ENCODE assay signal across 20 cellular contexts in the genomic region with DNA sequence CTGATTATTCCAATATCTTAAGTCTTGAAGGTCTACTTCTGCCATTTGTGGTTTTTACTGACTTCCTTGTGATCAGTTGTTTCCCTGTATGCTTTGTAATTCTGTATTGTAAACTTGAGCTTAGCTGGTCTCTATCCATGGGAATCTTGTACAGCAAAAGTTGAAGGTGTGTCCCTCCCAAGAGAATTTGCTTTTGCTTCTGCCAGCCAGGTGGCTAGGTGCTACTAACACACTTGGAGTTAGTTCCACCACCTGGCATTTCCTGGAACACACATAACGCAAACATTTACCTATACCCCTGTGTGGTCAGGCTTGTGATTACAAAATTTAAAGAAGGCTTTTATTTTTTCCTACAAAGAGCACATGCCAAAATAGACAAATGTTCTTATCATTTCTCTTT.
A peak's percentile ranks its signal among the peaks of the same experiment; 100 is the strongest.
DNase-seq lines count a peak whose midpoint lies in the region; TF ChIP-seq lines count a peak whose summit lies in the region.
"Had no signal": no experiment of that assay in that cellular context is flagged by ENCODE, and none has a peak within 500 bp of the region (broad histone marks: within the 10 kb centered on the region; RNA-seq: fewer than 3 reads in every experiment).

No MANE protein-coding gene starts in this region.

- peak overlapping the region in 1 of 2 donors; percentile 21 for H3K9ac ChIP-seq in colonic mucosa (ENCODE audit: low read depth in 2 of 2, low read length in 2 of 2)
- H3K9ac ChIP-seq: BLaER1 treated with 17β-estradiol and CSF1 and Interleukin-3, amounts not matched to agents 10 nM and 100 nM had no signal

- H3K4me1 ChIP-seq in colonic mucosa, result no peaks in the 10 kb centered on the region
- H3K4me1 ChIP-seq in stomach, result peaks cover 0 to 17% (median 15%) of the 10 kb centered on the region in 4 donors
- H3K4me1 ChIP-seq: HAP-1, Peyer's patch had no signal

- H3K27me3 ChIP-seq in colonic mucosa (no peaks in the 10 kb centered on the region), stomach (peaks cover 0 to 28% (median 0%) of the 10 kb centered on the region in 3 donors)
- H3K27me3 ChIP-seq: BLaER1 treated with 17β-estradiol and CSF1 and Interleukin-3, amounts not matched to agents 10 nM and 100 nM; MG63; Peyer's patch had no signal

- peak overlapping the region; percentile 59 for H3K27ac ChIP-seq in colonic mucosa
- H3K27ac ChIP-seq in stomach, result peak overlapping the region in 4 of 5 donors; percentile 17 to 71 (median 40)
- H3K27ac ChIP-seq: 22Rv1; BLaER1 treated with 17β-estradiol and CSF1 and Interleukin-3, amounts not matched to agents 10 nM and 100 nM; Peyer's patch had no signal

- H3K4me3 ChIP-seq in colonic mucosa (no peak overlapping the region), stomach (no peak overlapping the region)
- H3K4me3 ChIP-seq: BLaER1 treated with 17β-estradiol and CSF1 and Interleukin-3, amounts not matched to agents 10 nM and 100 nM; GM23338; HAP-1; MG63; Peyer's patch had no signal

- H3K9me3 ChIP-seq in colonic mucosa (no peaks in the 10 kb centered on the region), stomach (no peaks in the 10 kb centered on the region)
- H3K9me3 ChIP-seq: HAP-1, MG63, Peyer's patch had no signal

- DNase-seq in DMS153 (lab: John Stamatoyannopoulos, UW), result peak; percentile 42
- DNase-seq in DMS153 treated with DMSO at 0.1 percent for 48 hours (lab: John Stamatoyannopoulos, UW; ENCODE audit: unreplicated experiment), result no peak
- peak; percentile 96 for DNase-seq in NCI-H2171 treated with DMSO at 0.1 percent for 48 hours (lab: John Stamatoyannopoulos, UW)
- peak; percentile 73 for DNase-seq in colonic mucosa
- peak; percentile 64 for DNase-seq in stomach
- DNase-seq in activated CD4-positive, alpha-beta T cell treated with anti-CD3 and anti-CD28 coated beads for 48 hours, result no peak
- no peak for DNase-seq in cortex of kidney (lab: John Stamatoyannopoulos, UW)
- no peak for DNase-seq in anterior cingulate cortex (lab: John Stamatoyannopoulos, UW)
- DNase-seq: Calu3; CD4-positive, alpha-beta memory T cell; DND-41; Kasumi-1; MG63; NCI-H1694 treated with DMSO at 0.1 percent for 48 hours; NCI-H226 had no signal

- TF ChIP-seq CTCF in colonic mucosa (IDR thresholded peaks at IDR 0.05) (no peak), stomach (IDR thresholded peaks at IDR 0.05) (no peak)

- no peak for TF ChIP-seq POLR2A in stomach (IDR thresholded peaks at IDR 0.05)

- no peak for TF ChIP-seq EP300 in stomach (IDR thresholded peaks at IDR 0.05)

- intact Hi-C loops in colonic mucosa (cut with DNase I) (no loop called here), stomach (cut with DNase I; ENCODE audit: low total_unique reads) (no loop called here)

- 36 to 58% (median 52%) methylated on average over 1 of the region's 1 CpG for WGBS in stomach, 5 donors

- H3K36me3 ChIP-seq in colonic mucosa, result no peaks in the 10 kb centered on the region
- no peaks in the 10 kb centered on the region for H3K36me3 ChIP-seq in stomach
- H3K36me3 ChIP-seq: BLaER1 treated with 17β-estradiol and CSF1 and Interleukin-3, amounts not matched to agents 10 nM and 100 nM; HAP-1; MG63; Peyer's patch had no signal

Comparison
In these comparisons a context has a peak if more than half of its experiments do, and no peak if none do; other contexts are left out.
1. DNase-seq: peak in DMS153 (single experiment), NCI-H2171 treated with DMSO at 0.1 percent for 48 hours (single experiment), colonic mucosa (single experiment) and stomach (single experiment); none in DMS153 treated with DMSO at 0.1 percent for 48 hours (single experiment), activated CD4-positive, alpha-beta T cell treated with anti-CD3 and anti-CD28 coated beads for 48 hours (single experiment), cortex of kidney (single experiment) and anterior cingulate cortex (0 of 58).